11 cellular contexts compared by ENCODE assay signal in the genomic region with DNA sequence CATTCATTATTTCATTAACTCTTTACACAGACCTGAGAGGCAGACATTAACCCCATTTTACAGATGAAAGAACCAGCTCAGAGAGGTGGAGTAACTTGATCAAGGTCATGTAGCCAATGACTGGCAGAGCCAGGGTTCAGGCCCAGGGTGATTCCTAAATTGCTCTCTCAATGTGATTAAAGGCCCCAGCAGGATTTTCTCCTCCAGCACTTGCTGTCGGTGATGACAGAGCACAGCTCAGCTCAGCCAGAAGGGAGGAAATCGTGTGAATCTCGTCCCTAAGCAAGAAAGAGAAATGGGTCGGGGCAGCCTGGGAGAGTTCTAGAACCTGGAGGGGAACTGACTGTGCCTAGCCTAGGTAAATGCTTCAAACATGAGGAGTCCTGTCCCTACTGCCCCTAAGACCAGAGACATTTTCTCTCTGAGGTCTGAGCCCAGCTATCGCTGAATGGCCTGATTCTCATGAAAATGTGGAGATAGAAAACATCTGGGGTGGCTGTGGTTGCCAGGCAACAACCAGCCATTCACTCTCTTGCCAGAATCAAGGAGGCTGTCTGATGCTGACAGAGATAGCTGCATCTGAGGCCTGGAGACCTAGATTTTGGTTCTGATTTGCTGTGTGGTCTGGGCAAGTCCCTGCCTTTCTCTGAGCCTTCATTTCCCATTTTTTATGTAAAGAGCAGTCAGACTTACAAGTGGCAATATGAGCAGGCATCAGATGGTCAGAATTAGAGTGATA. TPM values are rescaled to one million over a fixed set of nuclear protein-coding genes. Genes with fewer than 3 reads are reported as not detected.
A peak's percentile ranks its signal among the peaks of the same experiment; 100 is the strongest.
DNase-seq lines count a peak whose midpoint lies in the region; ATAC-seq and TF ChIP-seq lines count a peak whose summit lies in the region.
"Had no signal": no experiment of that assay in that cellular context is flagged by ENCODE, and none has a peak within 500 bp of the region (broad histone marks: within the 10 kb centered on the region; RNA-seq: fewer than 3 reads in every experiment).

No MANE protein-coding gene starts in this region.

- no peaks in the 10 kb centered on the region for H3K27me3 ChIP-seq in thymus (ENCODE audit: control insufficient read depth, insufficient read depth)
- H3K27me3 ChIP-seq in Peyer's patch = no peaks in the 10 kb centered on the region

- peaks cover 3% of the 10 kb centered on the region for H3K4me1 ChIP-seq in thymus (ENCODE audit: control insufficient read depth, insufficient read depth, low read length)
- peaks cover 0 to 26% (median 15%) of the 10 kb centered on the region in 4 donors for H3K4me1 ChIP-seq in Peyer's patch

- H3K4me3 ChIP-seq in thymus (ENCODE audit: low read length) = no peak overlapping the region
- no peak overlapping the region for H3K4me3 ChIP-seq in Peyer's patch

- no peak for DNase-seq in activated naive CD8-positive, alpha-beta T cell treated with anti-CD3 and anti-CD28 coated beads for 36 hours
- peak; percentile 77 for DNase-seq in activated CD4-positive, alpha-beta memory T cell treated with anti-CD3 and anti-CD28 coated beads, Interleukin-2, amount 10 ng/mL, durations not matched to agents 7 days and 5 days
- peak; percentile 56 for DNase-seq in fibroblast of the conjunctiva (ENCODE audit: low read depth)
- DNase-seq in HEK293T (ENCODE audit: extremely low spot score) = no peak
- no peak for DNase-seq in Peyer's patch
- DNase-seq: cortex of kidney, NCI-H2107 had no signal

- TF ChIP-seq POLR2A in Peyer's patch (IDR thresholded peaks at IDR 0.05) = no peak

- H3K27me3 Mint-ChIP-seq in activated naive CD8-positive, alpha-beta T cell = no peaks in the 10 kb centered on the region
- no peaks in the 10 kb centered on the region for H3K27me3 Mint-ChIP-seq in activated naive CD8-positive, alpha-beta T cell treated with anti-CD3 and anti-CD28 coated beads for 36 hours
- no peaks in the 10 kb centered on the region for H3K27me3 Mint-ChIP-seq in activated CD4-positive, alpha-beta memory T cell treated with anti-CD3 and anti-CD28 coated beads, Interleukin-2, amount 10 ng/mL, durations not matched to agents 7 days and 5 days

- WGBS in thymus = 91% methylated on average over 5 of the region's 5 CpGs

- H3K27ac ChIP-seq in thymus (ENCODE audit: low read depth) (peak overlapping the region; percentile 52), Peyer's patch (peak overlapping the region in 1 of 4 donors; percentile 19)
- H3K27ac ChIP-seq: C4-2B had no signal

- CTCF ChIA-PET in activated CD4-positive, alpha-beta memory T cell treated with anti-CD3 and anti-CD28 coated beads, Interleukin-2, amount 10 ng/mL, durations not matched to agents 7 days and 5 days (lab: Charles Lee) = interaction anchor here (0.8 to 1.6 kb wide), 6 partner anchors 12 to 31 kb away, joined by 3 to 7 read pairs (median 4); no protein-coding TSS in a partner anchor
- CTCF ChIA-PET in HEK293T (lab: Yijun Ruan, JAX) = no interaction called here

- no peak overlapping the region for H3K4me3 Mint-ChIP-seq in activated naive CD8-positive, alpha-beta T cell
- H3K4me3 Mint-ChIP-seq in activated naive CD8-positive, alpha-beta T cell treated with anti-CD3 and anti-CD28 coated beads for 36 hours = no peak overlapping the region
- no peak overlapping the region for H3K4me3 Mint-ChIP-seq in activated CD4-positive, alpha-beta memory T cell treated with anti-CD3 and anti-CD28 coated beads, Interleukin-2, amount 10 ng/mL, durations not matched to agents 7 days and 5 days

- peak overlapping the region; percentile 10 for H3K27ac Mint-ChIP-seq in activated naive CD8-positive, alpha-beta T cell
- no peak overlapping the region for H3K27ac Mint-ChIP-seq in activated naive CD8-positive, alpha-beta T cell treated with anti-CD3 and anti-CD28 coated beads for 36 hours
- H3K27ac Mint-ChIP-seq in activated CD4-positive, alpha-beta memory T cell treated with anti-CD3 and anti-CD28 coated beads, Interleukin-2, amount 10 ng/mL, durations not matched to agents 7 days and 5 days = peak overlapping the region; percentile 75

- POLR2A ChIA-PET in activated CD4-positive, alpha-beta memory T cell treated with anti-CD3 and anti-CD28 coated beads, Interleukin-2, amount 10 ng/mL, durations not matched to agents 7 days and 5 days (lab: Charles Lee) = interaction anchor here (0.9 to 3.9 kb wide), 10 partner anchors 11 to 143 kb away, joined by 3 to 36 read pairs (median 4); a partner anchor contains a TSS
- POLR2A ChIA-PET in HEK293T (lab: Yijun Ruan, JAX) = interaction anchor here (1.6 to 2.4 kb wide), 2 partner anchors 12 to 19 kb away, joined by 5 to 9 read pairs; a partner anchor contains a TSS

- peaks cover 37% of the 10 kb centered on the region for H3K4me1 Mint-ChIP-seq in activated naive CD8-positive, alpha-beta T cell (ENCODE audit: low read depth)
- peaks cover 35% of the 10 kb centered on the region for H3K4me1 Mint-ChIP-seq in activated naive CD8-positive, alpha-beta T cell treated with anti-CD3 and anti-CD28 coated beads for 36 hours
- H3K4me1 Mint-ChIP-seq in activated CD4-positive, alpha-beta memory T cell treated with anti-CD3 and anti-CD28 coated beads, Interleukin-2, amount 10 ng/mL, durations not matched to agents 7 days and 5 days = peaks cover 90% of the 10 kb centered on the region

- no peaks in the 10 kb centered on the region for H3K9me3 Mint-ChIP-seq in activated naive CD8-positive, alpha-beta T cell (ENCODE audit: low read depth)
- no peaks in the 10 kb centered on the region for H3K9me3 Mint-ChIP-seq in activated naive CD8-positive, alpha-beta T cell treated with anti-CD3 and anti-CD28 coated beads for 36 hours
- H3K9me3 Mint-ChIP-seq in activated CD4-positive, alpha-beta memory T cell treated with anti-CD3 and anti-CD28 coated beads, Interleukin-2, amount 10 ng/mL, durations not matched to agents 7 days and 5 days = no peaks in the 10 kb centered on the region

- no peak for TF ChIP-seq CTCF in Peyer's patch (IDR thresholded peaks at IDR 0.05)

- no peaks in the 10 kb centered on the region for H3K36me3 ChIP-seq in thymus (ENCODE audit: control insufficient read depth, insufficient read depth)
- no peaks in the 10 kb centered on the region for H3K36me3 ChIP-seq in Peyer's patch

- no peak for ATAC-seq in HG02798 (IDR thresholded peaks at IDR 0.05; ENCODE audit: poor library complexity, unreplicated experiment)

- H3K9me3 ChIP-seq in thymus (ENCODE audit: control insufficient read depth) (no peaks in the 10 kb centered on the region), Peyer's patch (no peaks in the 10 kb centered on the region)

- H3K36me3 Mint-ChIP-seq in activated naive CD8-positive, alpha-beta T cell = no peaks in the 10 kb centered on the region
- H3K36me3 Mint-ChIP-seq in activated naive CD8-positive, alpha-beta T cell treated with anti-CD3 and anti-CD28 coated beads for 36 hours = no peaks in the 10 kb centered on the region
- peaks cover 8% of the 10 kb centered on the region for H3K36me3 Mint-ChIP-seq in activated CD4-positive, alpha-beta memory T cell treated with anti-CD3 and anti-CD28 coated beads, Interleukin-2, amount 10 ng/mL, durations not matched to agents 7 days and 5 days (ENCODE audit: low read depth)

TF ChIP-seq in HEK293T, 16 proteins besides CTCF, POLR2A, EP300 and RAD21:
- no peak for TF ChIP-seq FOXM1 (IDR thresholded peaks at IDR 0.05; ENCODE audit: borderline replicate concordance)
- no peak for TF ChIP-seq TARDBP (IDR thresholded peaks at IDR 0.05)
- no peak for TF ChIP-seq SUZ12 (IDR thresholded peaks at IDR 0.05)
- TF ChIP-seq ZNF384 (IDR thresholded peaks at IDR 0.05) = no peak
- TF ChIP-seq HDGF (IDR thresholded peaks at IDR 0.05; ENCODE audit: borderline replicate concordance) = no peak
- TF ChIP-seq, protein P1, sequence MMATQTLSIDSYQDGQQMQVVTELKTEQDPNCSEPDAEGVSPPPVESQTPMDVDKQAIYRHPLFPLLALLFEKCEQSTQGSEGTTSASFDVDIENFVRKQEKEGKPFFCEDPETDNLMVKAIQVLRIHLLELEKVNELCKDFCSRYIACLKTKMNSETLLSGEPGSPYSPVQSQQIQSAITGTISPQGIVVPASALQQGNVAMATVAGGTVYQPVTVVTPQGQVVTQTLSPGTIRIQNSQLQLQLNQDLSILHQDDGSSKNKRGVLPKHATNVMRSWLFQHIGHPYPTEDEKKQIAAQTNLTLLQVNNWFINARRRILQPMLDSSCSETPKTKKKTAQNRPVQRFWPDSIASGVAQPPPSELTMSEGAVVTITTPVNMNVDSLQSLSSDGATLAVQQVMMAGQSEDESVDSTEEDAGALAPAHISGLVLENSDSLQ (IDR thresholded peaks at IDR 0.05) = no peak
- no peak for TF ChIP-seq L3MBTL2 (conservative IDR thresholded peaks at IDR 0.05)
- TF ChIP-seq LEF1 (IDR thresholded peaks at IDR 0.05; ENCODE audit: borderline replicate concordance) = no peak
- no peak for TF ChIP-seq SP1 (IDR thresholded peaks at IDR 0.05)
- no peak for TF ChIP-seq ARNT (IDR thresholded peaks at IDR 0.05)
- no peak for TF ChIP-seq ELF4 (IDR thresholded peaks at IDR 0.05)
- no peak for TF ChIP-seq CTBP1 (IDR thresholded peaks at IDR 0.05; ENCODE audit: borderline replicate concordance)
- no peak for TF ChIP-seq FOXK2 (IDR thresholded peaks at IDR 0.05)
- no peak for TF ChIP-seq BHLHE40 (IDR thresholded peaks at IDR 0.05; ENCODE audit: borderline replicate concordance)
- no peak for TF ChIP-seq NFRKB (IDR thresholded peaks at IDR 0.05)
- TF ChIP-seq FOXA1 (IDR thresholded peaks at IDR 0.05) = no peak
TF ChIP-seq in HEK293T: peak in this region for 0.

RNA-seq across cellular contexts. Expression of a gene that starts 19.6 kb away (rescaled TPM):
- total RNA-seq in activated naive CD8-positive, alpha-beta T cell treated with anti-CD3 and anti-CD28 coated beads for 36 hours = 10 to 100 TPM in 1 of 2 experiments, 1 to 10 TPM in 1; 8.8 to 10.2 TPM
- 10 to 100 TPM; 42.9 to 46.9 TPM for total RNA-seq in activated CD4-positive, alpha-beta memory T cell treated with anti-CD3 and anti-CD28 coated beads, Interleukin-2, amount 10 ng/mL, durations not matched to agents 7 days and 5 days
- 12.7 TPM for polyA plus RNA-seq in thymus
- 10 to 100 TPM; 28.1 to 62.1 (median 54.6) TPM for total RNA-seq in Peyer's patch

RNA-seq across cellular contexts. Expression of a gene that starts 52.4 kb away (rescaled TPM):
- total RNA-seq in activated naive CD8-positive, alpha-beta T cell treated with anti-CD3 and anti-CD28 coated beads for 36 hours = 100 to 1,000 TPM; 372 to 389 TPM
- 100 to 1,000 TPM; 189 to 192 TPM for total RNA-seq in activated CD4-positive, alpha-beta memory T cell treated with anti-CD3 and anti-CD28 coated beads, Interleukin-2, amount 10 ng/mL, durations not matched to agents 7 days and 5 days
- 73.2 TPM for polyA plus RNA-seq in thymus
- total RNA-seq in Peyer's patch = 100 to 1,000 TPM; 273 to 366 (median 293) TPM

Comparison
In these comparisons a context has a peak if more than half of its experiments do, and no peak if none do; other contexts are left out.
1. DNase-seq: peak in activated CD4-positive, alpha-beta memory T cell treated with anti-CD3 and anti-CD28 coated beads, Interleukin-2, amount 10 ng/mL, durations not matched to agents 7 days and 5 days (single experiment) and fibroblast of the conjunctiva (single experiment); none in activated naive CD8-positive, alpha-beta T cell treated with anti-CD3 and anti-CD28 coated beads for 36 hours (single experiment), HEK293T (single experiment) and Peyer's patch (0 of 3).